In genomic region chr10:108956149-108956548, GRCh38 we compare ENCODE assay signal across 30 cellular contexts.
"Had no signal": no experiment of that assay in that cellular context is flagged by ENCODE, and none has a peak within 500 bp of the region (broad histone marks: within the 10 kb centered on the region; RNA-seq: fewer than 3 reads in every experiment).

No MANE protein-coding gene starts in this region.

- H3K27me3 ChIP-seq: brain microvascular endothelial cell, cardiac muscle cell, MG63, Peyer's patch had no signal

- H3K36me3 Mint-ChIP-seq: activated naive CD4-positive, alpha-beta T cell treated with anti-CD3 and anti-CD28 coated beads, Interleukin-2, amount 50 U/mL, for 24 hours had no signal

- H3K27ac ChIP-seq: brain microvascular endothelial cell, cardiac muscle cell, Peyer's patch had no signal

- H3K36me3 ChIP-seq: brain microvascular endothelial cell, cardiac muscle cell, MG63, Peyer's patch had no signal

- H3K9me3 ChIP-seq: MG63 had no signal

- H3K4me3 Mint-ChIP-seq: activated CD8-positive, alpha-beta T cell treated with anti-CD3 and anti-CD28 coated beads, Interleukin-2, amount 10 ng/mL, durations not matched to agents 7 days and 5 days; activated naive CD4-positive, alpha-beta T cell treated with anti-CD3 and anti-CD28 coated beads, Interleukin-2, amount 50 U/mL, for 24 hours; T-helper 17 cell; WTC11 had no signal

- DNase-seq: activated CD4-positive, alpha-beta T cell treated with anti-CD3 and anti-CD28 coated beads for 48 hours; activated CD4-positive, alpha-beta T cell treated with anti-CD3 and anti-CD28 coated beads, Interleukin-2, amount 50 U/mL, for 4 hours; activated CD4-positive, CD25-positive, alpha-beta regulatory T cell treated with anti-CD3 and anti-CD28 coated beads, Interleukin-2, amount 50 U/mL, for 72 hours; activated CD8-positive, alpha-beta memory T cell treated with anti-CD3 and anti-CD28 coated beads, Interleukin-2, amount 50 U/mL, for 48 hours; activated CD8-positive, alpha-beta T cell treated with anti-CD3 and anti-CD28 coated beads, Interleukin-2, amount 10 ng/mL, durations not matched to agents 7 days and 5 days; activated T-cell treated with anti-CD3 and anti-CD28 coated beads, Interleukin-2, amount 50 U/mL, for 1 hour; amygdala; brain microvascular endothelial cell; cerebellar nuclear complex; Karpas-422; MG63; MV-4-11; NCI-H1092 treated with DMSO at 0.1 percent for 48 hours; NCI-H1417 treated with DMSO at 0.1 percent for 48 hours; NCI-H1694; NCI-H2029; NCI-H2107; NCI-H345; NCI-H510A; NCI-H526 treated with DMSO at 0.1 percent for 48 hours; NCI-H82; OCI-M1; Peyer's patch; SHP77 treated with DMSO at 0.1 percent for 48 hours; T-helper 17 cell; T-helper 9 cell had no signal

- H3K27ac Mint-ChIP-seq: activated CD8-positive, alpha-beta T cell treated with anti-CD3 and anti-CD28 coated beads, Interleukin-2, amount 10 ng/mL, durations not matched to agents 7 days and 5 days; activated naive CD4-positive, alpha-beta T cell treated with anti-CD3 and anti-CD28 coated beads, Interleukin-2, amount 50 U/mL, for 24 hours; T-helper 17 cell; WTC11 had no signal

- ATAC-seq: activated CD8-positive, alpha-beta T cell treated with anti-CD3 and anti-CD28 coated beads, Interleukin-2, amount 10 ng/mL, durations not matched to agents 7 days and 5 days; K562; T-helper 17 cell; WTC11 had no signal

- H3K4me3 ChIP-seq: cardiac muscle cell, K562, MG63, Peyer's patch had no signal

- H3K4me1 ChIP-seq: Peyer's patch had no signal

- H3K27me3 Mint-ChIP-seq: activated naive CD4-positive, alpha-beta T cell treated with anti-CD3 and anti-CD28 coated beads, Interleukin-2, amount 50 U/mL, for 24 hours; T-helper 17 cell had no signal

- H3K4me1 Mint-ChIP-seq: activated naive CD4-positive, alpha-beta T cell treated with anti-CD3 and anti-CD28 coated beads, Interleukin-2, amount 50 U/mL, for 24 hours; T-helper 17 cell had no signal
